In the genomic region with DNA sequence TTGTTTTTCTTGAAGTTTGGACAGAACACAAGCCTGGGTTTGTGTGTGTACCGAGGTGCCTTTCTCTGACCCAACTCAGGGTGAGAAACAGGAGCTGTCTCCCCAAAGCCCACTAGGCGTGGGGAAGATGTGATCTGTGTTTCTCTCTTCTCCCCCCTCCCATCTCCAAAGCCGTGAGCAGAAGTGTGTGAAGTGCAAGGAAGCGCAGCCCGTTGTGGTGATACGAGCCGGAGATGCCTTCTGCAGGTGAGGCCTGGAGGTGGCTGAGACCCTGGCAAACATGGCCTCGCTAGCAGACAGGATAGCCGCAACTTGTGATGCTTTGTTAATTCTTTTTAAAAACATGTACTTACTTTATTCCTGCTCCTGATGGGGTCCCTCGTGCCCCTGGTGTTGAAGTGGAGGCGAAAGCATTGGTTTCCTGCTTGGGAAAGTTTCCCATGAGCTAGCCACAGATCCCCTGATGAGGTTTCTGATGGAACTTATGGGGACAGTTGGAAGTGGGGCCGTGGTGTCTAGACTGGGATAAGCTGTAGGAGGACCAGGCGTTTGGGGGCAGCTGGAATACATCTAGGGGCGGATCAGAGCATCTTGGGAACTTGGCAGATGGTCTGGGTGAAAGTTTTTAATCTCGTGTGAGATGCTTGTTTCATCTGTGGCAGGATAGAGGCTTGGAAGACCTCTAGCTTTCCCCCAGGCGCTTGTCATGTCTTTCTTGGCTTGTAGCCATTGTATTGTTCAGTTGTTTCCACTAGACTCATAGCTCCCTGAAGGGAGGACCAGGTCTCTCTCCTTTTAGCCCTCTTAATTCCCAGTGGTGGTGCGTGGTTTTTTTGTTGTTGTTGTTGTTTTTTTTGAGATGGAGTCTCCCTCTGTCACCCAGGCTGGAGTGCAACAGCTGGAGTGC, we compare ENCODE assay signal across 8 cellular contexts. TPM values are rescaled to one million over a fixed set of nuclear protein-coding genes. Genes with fewer than 3 reads are reported as not detected.
A peak's percentile ranks its signal among the peaks of the same experiment; 100 is the strongest.
DNase-seq lines count a peak whose midpoint lies in the region; ATAC-seq, FAIRE-seq and TF ChIP-seq lines count a peak whose summit lies in the region.

No MANE protein-coding gene starts in this region.

- peaks cover 15% of the 10 kb centered on the region; the same call in 1 of the 2 replicates for H3K23me2 ChIP-seq in H1 (ENCODE audit: low read depth, low read length)

- peaks cover 7% of the 10 kb centered on the region for H3K4me1 Mint-ChIP-seq in Caco-2 (ENCODE audit: low read depth, unreplicated experiment)

- H2AFZ ChIP-seq in H1 (ENCODE audit: low read length) = 0 out of 2 replicates have a peak overlapping the region, but pooled peaks have one; percentile 68
- H2AFZ ChIP-seq in neuron (ENCODE audit: low read depth, low read length) = peak overlapping the region; percentile 80

- H4K5ac ChIP-seq in H1 (ENCODE audit: insufficient read length, low read depth, low read length) = no peak overlapping the region

- H3K27me3 Mint-ChIP-seq in Caco-2 (ENCODE audit: insufficient read depth, unreplicated experiment) = no peaks in the 10 kb centered on the region

- H3K79me2 ChIP-seq in H1 (ENCODE audit: control insufficient read depth in 1 of 2, insufficient read depth in 2 of 2, low read length in 2 of 2) = peaks cover 0 to 39% of the 10 kb centered on the region in 2 experiments; a peak in 2 of 4 replicates

- peak overlapping the region; percentile 60 for H3K27ac Mint-ChIP-seq in Caco-2 (ENCODE audit: unreplicated experiment)

- no peak for TF ChIP-seq EP300 in H1 (IDR thresholded peaks at IDR 0.05; ENCODE audit: borderline replicate concordance in 1 of 2, low read depth in 2 of 2, low read length in 2 of 2)

- TSS peak; percentile 68 for BruUV-seq in Caco-2 (replicated peaks; lab: Mats Ljungman, UMichigan)

- CTCF ChIA-PET in Caco-2 (lab: Charles Lee) (interaction anchor here (0.6 to 2.8 kb wide), 2 partner anchors 30 to 36 kb away, joined by 5 to 12 read pairs; no protein-coding TSS in a partner anchor), H1 (lab: Charles Lee; ENCODE audit: partially characterized antibody) (interaction anchor here (0.9 to 3.3 kb wide), 7 partner anchors 8 to 74 kb away, joined by 3 to 14 read pairs (median 5); no protein-coding TSS in a partner anchor)

- FAIRE-seq in H1 (lab: Jason Lieb, UNC) = no peak

- DNase-seq in Caco-2 (no peak), NCI-H524 (lab: John Stamatoyannopoulos, UW) (peak; percentile 91 to 93), H1 (ENCODE audit: low read depth in 1 of 2, low spot score in 2 of 2) (no peak), HK-2 (ENCODE audit: unreplicated experiment) (no peak), Ammon's horn (ENCODE audit: low spot score) (no peak)

- no peak overlapping the region for H4K91ac ChIP-seq in H1 (replicated peaks; ENCODE audit: insufficient read length, low read length)

- no peak overlapping the region for H3K18ac ChIP-seq in H1 (ENCODE audit: extremely low read depth, low read length)

- ATAC-seq in GM21786 (IDR thresholded peaks at IDR 0.05; ENCODE audit: unreplicated experiment) (no peak), HG02623 (IDR thresholded peaks at IDR 0.05; ENCODE audit: unreplicated experiment) (no peak)

- peaks cover 1 to 4% of the 10 kb centered on the region in 2 experiments for H4K20me1 ChIP-seq in H1 (replicated peaks in 1 of 2; ENCODE audit: control insufficient read depth in 1 of 2, insufficient read depth in 2 of 2, low read length in 2 of 2)

- no peak overlapping the region for H3K14ac ChIP-seq in H1 (ENCODE audit: insufficient read length)

- peak overlapping the region; percentile 82 for H3K4me3 Mint-ChIP-seq in Caco-2 (ENCODE audit: unreplicated experiment)

- no peak overlapping the region for H3K4ac ChIP-seq in H1 (replicated peaks; ENCODE audit: insufficient read length, low read depth, low read length)

- H2BK5ac ChIP-seq in H1 (ENCODE audit: low read depth, low read length) = no peak overlapping the region

- TF ChIP-seq CTCF in Caco-2 (IDR thresholded peaks at IDR 0.05; ENCODE audit: insufficient read depth in 1 of 2, low read depth in 1 of 2, low read length in 1 of 2, severe bottlenecking in 1 of 2, unreplicated experiment in 1 of 2) (no peak), H1 (IDR thresholded peaks at IDR 0.05; ENCODE audit: control extremely low read depth in 1 of 3, insufficient read depth in 1 of 3, low read depth in 1 of 3, low read length in 3 of 3) (no peak)

- no peak overlapping the region for H2BK20ac ChIP-seq in H1 (ENCODE audit: low read length)

- H3K27me3 ChIP-seq in Caco-2 (replicated peaks; ENCODE audit: control insufficient read depth, insufficient read depth, low read length) (no peaks in the 10 kb centered on the region), H1 (replicated peaks in 1 of 4; ENCODE audit: control insufficient read depth in 3 of 4, extremely low read depth in 1 of 4, insufficient read depth in 3 of 4, low read length in 3 of 4) (no peaks in the 10 kb centered on the region), neuron (ENCODE audit: insufficient read depth, low read length) (no peaks in the 10 kb centered on the region)

- H3K9ac ChIP-seq in H1 (replicated peaks in 1 of 4; ENCODE audit: extremely low read depth in 1 of 4, low read depth in 3 of 4, low read length in 3 of 4) = peak overlapping the region in 3 of 4 experiments; percentile 7 to 88 (median 46); a peak in 6 of 7 replicates

- H4K8ac ChIP-seq in H1 (ENCODE audit: extremely low read depth, insufficient read depth, low read length) = peak overlapping the region; percentile 91; the same call in 1 of the 2 replicates

- peaks cover 9% of the 10 kb centered on the region; the same call in 1 of the 2 replicates for H3K4me1 ChIP-seq in Caco-2
- H3K4me1 ChIP-seq in H1 (replicated peaks in 1 of 4; ENCODE audit: control insufficient read depth in 3 of 4, insufficient read depth in 4 of 4, low read length in 3 of 4) = peaks cover 0 to 8% (median 3%) of the 10 kb centered on the region in 4 experiments; a peak in 4 of 7 replicates
- peaks cover 21% of the 10 kb centered on the region for H3K4me1 ChIP-seq in neuron (ENCODE audit: insufficient read depth, low read length)

- H3K36me3 ChIP-seq in Caco-2 (ENCODE audit: control insufficient read depth, insufficient read depth, low read length) (no peaks in the 10 kb centered on the region), H1 (ENCODE audit: control insufficient read depth in 2 of 4, insufficient read depth in 4 of 4, low read length in 3 of 4) (no peaks in the 10 kb centered on the region), neuron (ENCODE audit: insufficient read depth, low read length) (no peaks in the 10 kb centered on the region)

- no peak overlapping the region for H3K56ac ChIP-seq in H1 (replicated peaks; ENCODE audit: insufficient read length, low read depth, low read length)

- POLR2A ChIA-PET in Caco-2 (lab: Charles Lee) (interaction anchor here (0.6 kb wide), 2 partner anchors 137 to 586 kb away, joined by 3 read pairs; a partner anchor contains a TSS), H1 (lab: Charles Lee; ENCODE audit: partially characterized antibody) (interaction anchor here (0.7 to 2.3 kb wide), 10 partner anchors 8 to 512 kb away, joined by 3 to 8 read pairs (median 3); no protein-coding TSS in a partner anchor)

- peaks cover 40% of the 10 kb centered on the region for H3K36me3 Mint-ChIP-seq in Caco-2 (ENCODE audit: insufficient read depth, unreplicated experiment)

- H3K9me3 ChIP-seq in Caco-2 (no peaks in the 10 kb centered on the region), H1 (ENCODE audit: insufficient read depth in 2 of 2, low read depth in 1 of 2, low read length in 1 of 2) (no peaks in the 10 kb centered on the region), neuron (ENCODE audit: low read length) (no peaks in the 10 kb centered on the region)

- no peaks in the 10 kb centered on the region for H3K9me3 Mint-ChIP-seq in Caco-2 (ENCODE audit: unreplicated experiment)

- no peak overlapping the region for H3K23ac ChIP-seq in H1 (ENCODE audit: insufficient read length)

- no peak overlapping the region for H2BK15ac ChIP-seq in H1 (ENCODE audit: low read length)

- H3K4me3 ChIP-seq in Caco-2 (ENCODE audit: low read depth, low read length) = peak overlapping the region; percentile 94
- H3K4me3 ChIP-seq in H1 (ENCODE audit: extremely low read depth in 1 of 4, insufficient read depth in 2 of 4, low read depth in 3 of 4, low read length in 4 of 4) = peak overlapping the region; percentile 86 to 100 (median 92)
- peak overlapping the region; percentile 93 for H3K4me3 ChIP-seq in neuron (ENCODE audit: low read length)

- no peak for TF ChIP-seq POLR2A in H1 (IDR thresholded peaks at IDR 0.05; ENCODE audit: control extremely low read depth in 1 of 2, low read depth in 2 of 2, low read length in 2 of 2)

- H3K79me1 ChIP-seq in H1 (ENCODE audit: low read depth, low read length) = peaks cover 16% of the 10 kb centered on the region

- peak overlapping the region; percentile 90 to 98 for H3K4me2 ChIP-seq in H1 (ENCODE audit: insufficient read depth in 1 of 2, low read depth in 2 of 2, low read length in 2 of 2)

- H2BK120ac ChIP-seq in H1 (replicated peaks; ENCODE audit: low read depth, low read length) = no peak overlapping the region

- WGBS in H1 (ENCODE audit: extremely low coverage in 1 of 2, insufficient coverage in 1 of 2, insufficient read length in 1 of 2, insufficient replicate concordance in 2 of 2, low coverage in 1 of 2, low lambda C conversion rate in 2 of 2, missing lambda C conversion rate in 1 of 2), 2 experiments = 64% methylated on average over 16 of the region's 17 CpGs; no CpG with 5 or more reads in 1 of the 2 experiments

- intact Hi-C loops in Caco-2 (cut with micrococcal nuclease; ENCODE audit: unreplicated experiment) = loop anchor here (5.0 kb wide), 1 partner anchor 45 kb away; a partner anchor contains a TSS

- no peak overlapping the region for H2AK5ac ChIP-seq in H1 (ENCODE audit: low read depth, low read length)

- no peak overlapping the region for H2BK12ac ChIP-seq in H1 (ENCODE audit: low read depth, low read length)

- no peak for TF ChIP-seq RAD21 in H1 (IDR thresholded peaks at IDR 0.05 in 1 of 2, conservative IDR thresholded peaks at IDR 0.05 in 1 of 2; ENCODE audit: low read depth in 2 of 2, low read length in 2 of 2)

- no peak overlapping the region for H3K27ac ChIP-seq in H1 (ENCODE audit: low read depth, low read length)

RNA-seq across cellular contexts. Expression of a gene that starts 0.9 kb away (rescaled TPM):
- 44.3 and 54.9 TPM in 2 replicates for total RNA-seq in Caco-2 (2022)
- total RNA-seq in H1 (2021; fragmentation: NEBNext Ultra II Directional; extraction: Animal tissue kit (Norgen Biotek cat#: 25700)) = 42.9 and 49.7 TPM in 2 replicates
- 32.7 and 45.4 TPM in 2 replicates for polyA plus RNA-seq in H1 (2011; rRNA removed)
- polyA plus RNA-seq in H1 (2011; cell fraction: cytosol; rRNA removed) = 29.7 TPM
- polyA plus RNA-seq in H1 (2011; cell fraction: nucleus; rRNA removed) = 60.2 TPM
- polyA plus RNA-seq in H1 (2012, experiment 1 of 2) = 22.3 to 36.0 TPM (median 28.1 TPM) in 4 replicates
- polyA plus RNA-seq in H1 (2012, experiment 2 of 2) = 31.0 TPM
- polyA plus RNA-seq in H1 (2013, experiment 1 of 2) = 62.2 TPM
- 60.5 TPM for polyA plus RNA-seq in H1 (2013, experiment 2 of 2)
- polyA minus RNA-seq in H1 (2011; rRNA and poly(A)+ RNA removed) = 10.7 and 10.9 TPM in 2 replicates
- 19.5 TPM for polyA minus RNA-seq in H1 (2011; cell fraction: cytosol; rRNA and poly(A)+ RNA removed)
- polyA minus RNA-seq in H1 (2011; cell fraction: nucleus; rRNA and poly(A)+ RNA removed) = 20.0 TPM

RNA-seq across cellular contexts. Expression of a gene that starts 1.0 kb away (rescaled TPM):
- total RNA-seq in Caco-2 (2022) = 37.3 and 40.4 TPM in 2 replicates
- total RNA-seq in H1 (2021; fragmentation: NEBNext Ultra II Directional; extraction: Animal tissue kit (Norgen Biotek cat#: 25700)) = 28.7 and 31.2 TPM in 2 replicates
- 29.8 and 36.6 TPM in 2 replicates for polyA plus RNA-seq in H1 (2011; rRNA removed)
- 33.3 TPM for polyA plus RNA-seq in H1 (2011; cell fraction: cytosol; rRNA removed)
- polyA plus RNA-seq in H1 (2011; cell fraction: nucleus; rRNA removed) = 86.5 TPM
- polyA plus RNA-seq in H1 (2012, experiment 1 of 2) = 11.9 to 24.8 TPM (median 22.4 TPM) in 4 replicates
- polyA plus RNA-seq in H1 (2012, experiment 2 of 2) = 21.8 TPM
- 24.2 TPM for polyA plus RNA-seq in H1 (2013, experiment 1 of 2)
- polyA plus RNA-seq in H1 (2013, experiment 2 of 2) = 22.1 TPM
- polyA minus RNA-seq in H1 (2011; rRNA and poly(A)+ RNA removed) = 11.7 and 12.3 TPM in 2 replicates
- 23.6 TPM for polyA minus RNA-seq in H1 (2011; cell fraction: cytosol; rRNA and poly(A)+ RNA removed)
- polyA minus RNA-seq in H1 (2011; cell fraction: nucleus; rRNA and poly(A)+ RNA removed) = 24.6 TPM

RNA-seq across cellular contexts. Expression of a gene that starts 20.9 kb away (rescaled TPM):
- total RNA-seq in Caco-2 (2022) = 3.5 TPM in 2 replicates
- total RNA-seq in H1 (2021; fragmentation: NEBNext Ultra II Directional; extraction: Animal tissue kit (Norgen Biotek cat#: 25700)) = 8.5 and 8.7 TPM in 2 replicates
- polyA plus RNA-seq in H1 (2011; rRNA removed) = 13.3 and 15.8 TPM in 2 replicates
- polyA plus RNA-seq in H1 (2011; cell fraction: cytosol; rRNA removed) = 9.4 TPM
- 11.3 TPM for polyA plus RNA-seq in H1 (2011; cell fraction: nucleus; rRNA removed)
- 5.5 to 8.7 TPM (median 8.3 TPM) in 4 replicates for polyA plus RNA-seq in H1 (2012, experiment 1 of 2)
- polyA plus RNA-seq in H1 (2012, experiment 2 of 2) = 9.6 TPM
- polyA plus RNA-seq in H1 (2013, experiment 1 of 2) = 9.0 TPM
- polyA plus RNA-seq in H1 (2013, experiment 2 of 2) = 9.0 TPM
- 4.3 and 5.2 TPM in 2 replicates for polyA minus RNA-seq in H1 (2011; rRNA and poly(A)+ RNA removed)
- 7.3 TPM for polyA minus RNA-seq in H1 (2011; cell fraction: cytosol; rRNA and poly(A)+ RNA removed)
- 4.7 TPM for polyA minus RNA-seq in H1 (2011; cell fraction: nucleus; rRNA and poly(A)+ RNA removed)

RNA-seq across cellular contexts. Expression of a gene that starts 44.3 kb away (rescaled TPM):
- total RNA-seq in Caco-2 (2022) = 127 and 141 TPM in 2 replicates
- 77.3 and 80.6 TPM in 2 replicates for total RNA-seq in H1 (2021; fragmentation: NEBNext Ultra II Directional; extraction: Animal tissue kit (Norgen Biotek cat#: 25700))
- 47.2 and 72.1 TPM in 2 replicates for polyA plus RNA-seq in H1 (2011; rRNA removed)
- polyA plus RNA-seq in H1 (2011; cell fraction: cytosol; rRNA removed) = 74.6 TPM
- 130 TPM for polyA plus RNA-seq in H1 (2011; cell fraction: nucleus; rRNA removed)
- polyA plus RNA-seq in H1 (2012, experiment 1 of 2) = 52.7 to 95.2 TPM (median 88.5 TPM) in 4 replicates
- 64.7 TPM for polyA plus RNA-seq in H1 (2012, experiment 2 of 2)
- 71.4 TPM for polyA plus RNA-seq in H1 (2013, experiment 1 of 2)
- polyA plus RNA-seq in H1 (2013, experiment 2 of 2) = 71.3 TPM
- 15.9 and 21.7 TPM in 2 replicates for polyA minus RNA-seq in H1 (2011; rRNA and poly(A)+ RNA removed)
- polyA minus RNA-seq in H1 (2011; cell fraction: cytosol; rRNA and poly(A)+ RNA removed) = 39.8 TPM
- polyA minus RNA-seq in H1 (2011; cell fraction: nucleus; rRNA and poly(A)+ RNA removed) = 41.1 TPM

RNA-seq across cellular contexts. Expression of a gene that starts 56.4 kb away (rescaled TPM):
- 351 and 377 TPM in 2 replicates for total RNA-seq in Caco-2 (2022)
- 136 and 161 TPM in 2 replicates for total RNA-seq in H1 (2021; fragmentation: NEBNext Ultra II Directional; extraction: Animal tissue kit (Norgen Biotek cat#: 25700))
- polyA plus RNA-seq in H1 (2011; rRNA removed) = 254 and 340 TPM in 2 replicates
- 233 TPM for polyA plus RNA-seq in H1 (2011; cell fraction: cytosol; rRNA removed)
- 322 TPM for polyA plus RNA-seq in H1 (2011; cell fraction: nucleus; rRNA removed)
- polyA plus RNA-seq in H1 (2012, experiment 1 of 2) = 69.1 to 193 TPM (median 184 TPM) in 4 replicates
- 245 TPM for polyA plus RNA-seq in H1 (2012, experiment 2 of 2)
- polyA plus RNA-seq in H1 (2013, experiment 1 of 2) = 267 TPM
- polyA plus RNA-seq in H1 (2013, experiment 2 of 2) = 285 TPM
- 41.6 and 53.9 TPM in 2 replicates for polyA minus RNA-seq in H1 (2011; rRNA and poly(A)+ RNA removed)
- polyA minus RNA-seq in H1 (2011; cell fraction: cytosol; rRNA and poly(A)+ RNA removed) = 80.0 TPM
- polyA minus RNA-seq in H1 (2011; cell fraction: nucleus; rRNA and poly(A)+ RNA removed) = 68.6 TPM

Comparison
In these comparisons a context has a peak if more than half of its experiments do, and no peak if none do; other contexts are left out.
1. DNase-seq: peak in NCI-H524 (2 of 2); none in Caco-2 (0 of 2), H1 (0 of 2), HK-2 (single experiment) and Ammon's horn (single experiment).
2. Peak in every context shown above with its lines, with median percentiles within 50 percentile points of each other: H3K4me3 ChIP-seq.